ENCODE assay signal across 9 cellular contexts in the genomic region with DNA sequence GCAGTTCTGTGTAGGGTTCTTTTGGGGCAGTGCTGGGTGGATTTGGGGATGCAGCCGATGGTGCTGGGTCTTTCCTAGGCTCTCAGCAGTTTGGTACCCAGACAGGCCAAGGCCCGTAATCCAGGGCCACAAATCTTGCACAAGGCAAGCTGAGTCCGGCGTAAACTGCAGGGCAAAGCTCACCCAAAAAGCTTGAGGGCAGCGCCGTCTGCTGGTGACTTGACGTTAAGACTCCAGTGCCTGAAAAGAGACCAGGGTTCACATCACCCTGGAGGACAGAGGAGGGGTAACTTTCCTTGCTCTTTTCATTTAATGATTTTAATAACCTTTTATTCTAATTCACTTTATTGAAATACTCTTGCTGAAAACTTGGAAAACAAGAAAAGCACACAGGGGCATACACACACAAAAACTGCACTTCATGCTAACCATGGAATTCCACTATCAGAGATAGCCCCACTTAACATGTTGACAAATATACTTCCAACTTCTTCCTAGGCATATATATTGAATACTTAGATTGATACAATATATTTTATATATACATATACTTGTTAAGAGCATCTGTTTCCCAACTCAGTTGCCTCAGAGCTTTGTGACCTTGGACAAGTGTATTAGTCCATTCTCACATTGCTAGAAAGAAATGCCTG. TPM values are rescaled to one million over a fixed set of nuclear protein-coding genes. Genes with fewer than 3 reads are reported as not detected.
DNase-seq lines count a peak whose midpoint lies in the region; ATAC-seq, FAIRE-seq and TF ChIP-seq lines count a peak whose summit lies in the region.
"Had no signal": no experiment of that assay in that cellular context is flagged by ENCODE, and none has a peak within 500 bp of the region (broad histone marks: within the 10 kb centered on the region; RNA-seq: fewer than 3 reads in every experiment).

No MANE protein-coding gene starts in this region.

- intact Hi-C loops in activated CD4-positive, alpha-beta T cell treated with anti-CD3 and anti-CD28 coated beads for 36 hours (cut with DNase I, micrococcal nuclease) = loop anchor here (1.0 to 10.0 kb wide), 6 partner anchors 578 to 790 kb away; a partner anchor contains a TSS
- intact Hi-C loops in left colon (cut with DNase I, micrococcal nuclease) = loop anchor here in 1 of 2 donors (5.0 kb wide), 1 partner anchor 683 kb away; no protein-coding TSS in a partner anchor

- CTCF ChIA-PET in activated CD4-positive, alpha-beta T cell treated with anti-CD3 and anti-CD28 coated beads for 36 hours (lab: Charles Lee) = interaction anchor here (0.5 to 3.6 kb wide), 20 partner anchors 9 to 689 kb away, joined by 3 to 29 read pairs (median 4); a partner anchor contains a TSS

- no peak for FAIRE-seq in D721Med (lab: Jason Lieb, UNC)

- peaks cover 5% of the 10 kb centered on the region for H3K27me3 Mint-ChIP-seq in activated CD4-positive, alpha-beta T cell treated with anti-CD3 and anti-CD28 coated beads for 36 hours

- no peaks in the 10 kb centered on the region for H3K9me3 Mint-ChIP-seq in activated CD4-positive, alpha-beta T cell treated with anti-CD3 and anti-CD28 coated beads for 36 hours (ENCODE audit: low read depth)

- TF ChIP-seq CTCF in D721Med (IDR thresholded peaks at IDR 0.05; ENCODE audit: insufficient read depth, missing control alignments) = peak; percentile 98
- TF ChIP-seq CTCF in choroid plexus epithelial cell (conservative IDR thresholded peaks at IDR 0.05; ENCODE audit: low read depth, low read length) = peak; percentile 100

- peak; percentile 81 for DNase-seq in D721Med (ENCODE audit: insufficient read length, low spot score)
- peak; percentile 78 for DNase-seq in NCI-H460 (ENCODE audit: extremely low read depth, low read depth)
- DNase-seq in activated CD4-positive, alpha-beta T cell treated with anti-CD3 and anti-CD28 coated beads for 36 hours = peak; percentile 88
- DNase-seq in choroid plexus epithelial cell (ENCODE audit: low read depth) = peak; percentile 85
- peak; percentile 64 to 84 for DNase-seq in left colon
- peak; percentile 72 to 73 for DNase-seq in stimulated activated CD4-positive, alpha-beta T cell treated with anti-CD3 and anti-CD28 coated beads, Interleukin-2, amount 100 ng/mL, for 48 hours

- peaks cover 3% of the 10 kb centered on the region for H3K4me1 Mint-ChIP-seq in activated CD4-positive, alpha-beta T cell treated with anti-CD3 and anti-CD28 coated beads for 36 hours

- H3K4me3 ChIP-seq in choroid plexus epithelial cell (ENCODE audit: low read depth, low read length) = no peak overlapping the region

- POLR2A ChIA-PET in activated CD4-positive, alpha-beta T cell treated with anti-CD3 and anti-CD28 coated beads for 36 hours (lab: Charles Lee) = no interaction called here

- no peaks in the 10 kb centered on the region for H3K36me3 Mint-ChIP-seq in activated CD4-positive, alpha-beta T cell treated with anti-CD3 and anti-CD28 coated beads for 36 hours (ENCODE audit: low read depth)

- no peak overlapping the region for H3K4me3 Mint-ChIP-seq in activated CD4-positive, alpha-beta T cell treated with anti-CD3 and anti-CD28 coated beads for 36 hours

- TF ChIP-seq POLR2A in GM18505 (IDR thresholded peaks at IDR 0.05; ENCODE audit: borderline replicate concordance, extremely low read depth, insufficient read depth, insufficient read length) = no peak

- no peak overlapping the region for H3K27ac Mint-ChIP-seq in activated CD4-positive, alpha-beta T cell treated with anti-CD3 and anti-CD28 coated beads for 36 hours

- ATAC-seq in HG03039 (IDR thresholded peaks at IDR 0.05; ENCODE audit: unreplicated experiment) (peak; percentile 61), left colon (peak; percentile 96), GM18505 (IDR thresholded peaks at IDR 0.05; ENCODE audit: unreplicated experiment) (no peak)
- ATAC-seq in activated CD4-positive, alpha-beta T cell treated with anti-CD3 and anti-CD28 coated beads for 36 hours = peak; percentile 89

RNA-seq across cellular contexts. Expression of a gene that starts 38.9 kb away (rescaled TPM):
- total RNA-seq in NCI-H460 (2014; rRNA removed; shearing (Covaris generic)) = not detected in 2 replicates
- not detected in 2 replicates for polyA plus RNA-seq in NCI-H460 (2014; cell fraction: nucleus; rRNA removed)
- total RNA-seq in activated CD4-positive, alpha-beta T cell treated with anti-CD3 and anti-CD28 coated beads for 36 hours = not detected
- 1 to 10 TPM in 1 of 2 donors, under 1 TPM in 1; 0.27 to 1.3 TPM for total RNA-seq in left colon
- total RNA-seq: T-helper 2 cell treated with Interferon-gamma antibody and Interleukin-4, amounts not matched to agents 100 ng/mL and 5 ng/mL, for 36 hours had no signal

RNA-seq across cellular contexts. Expression of a gene that starts 59.5 kb away (rescaled TPM):
- 15.0 and 16.7 TPM in 2 replicates for total RNA-seq in NCI-H460 (2014; rRNA removed; shearing (Covaris generic))
- 18.2 and 29.6 TPM in 2 replicates for polyA plus RNA-seq in NCI-H460 (2014; cell fraction: nucleus; rRNA removed)
- total RNA-seq in activated CD4-positive, alpha-beta T cell treated with anti-CD3 and anti-CD28 coated beads for 36 hours = 10 to 100 TPM; 29.1 to 33.0 TPM
- 10 to 100 TPM; 14.3 to 19.1 TPM for total RNA-seq in left colon
